In the genomic region with DNA sequence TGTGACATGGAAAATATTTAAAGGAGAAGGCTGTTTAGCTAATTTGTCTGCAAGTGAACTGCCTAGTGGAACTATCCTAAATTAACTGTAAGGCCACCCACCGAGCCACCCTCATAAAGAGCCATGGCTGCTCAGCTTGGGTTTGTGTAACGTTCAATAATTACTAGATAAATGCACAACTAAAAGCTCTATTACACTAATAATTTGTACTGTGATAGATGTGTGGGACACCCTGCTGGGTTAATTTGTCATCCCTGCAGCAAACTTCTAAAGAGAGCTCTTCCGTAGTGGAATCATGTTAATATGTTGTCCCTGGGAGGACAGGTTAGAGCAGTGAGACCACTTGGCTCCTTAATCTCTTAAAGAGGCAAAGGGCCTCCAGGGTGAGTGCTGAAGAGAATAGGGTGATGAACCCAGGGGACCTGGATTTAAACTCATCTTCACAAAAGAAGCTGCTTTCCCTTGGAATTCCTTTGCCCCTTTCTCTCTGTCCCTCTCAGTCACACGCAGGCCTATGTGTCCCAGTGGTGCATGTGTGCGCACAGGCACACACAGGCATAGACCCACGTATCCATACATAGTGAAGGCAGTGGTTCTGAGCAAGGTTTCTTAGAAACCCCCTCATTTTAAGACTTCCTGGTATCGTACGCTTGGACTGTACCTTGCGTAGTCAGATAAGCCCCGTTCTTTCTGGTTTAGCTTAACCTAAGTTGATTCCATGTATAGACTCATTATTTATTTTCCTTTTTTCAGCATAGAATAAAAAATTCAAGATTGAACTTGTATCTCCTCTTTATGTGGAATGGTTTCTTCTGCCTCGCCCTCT, we compare ENCODE assay signal across 27 cellular contexts.
DNase-seq lines count a peak whose midpoint lies in the region; ATAC-seq and TF ChIP-seq lines count a peak whose summit lies in the region.
"Had no signal": no experiment of that assay in that cellular context is flagged by ENCODE, and none has a peak within 500 bp of the region (broad histone marks: within the 10 kb centered on the region; RNA-seq: fewer than 3 reads in every experiment).

No MANE protein-coding gene starts in this region.

- peak overlapping the region; percentile 90 for H3K27ac Mint-ChIP-seq in mesothelial cell of epicardium
- H3K27ac Mint-ChIP-seq: activated naive CD8-positive, alpha-beta T cell treated with anti-CD3 and anti-CD28 coated beads, Interleukin-2, amount 50 U/mL, for 24 hours; H9; memory B cell; stimulated activated naive CD8-positive, alpha-beta T cell treated with anti-CD3 and anti-CD28 coated beads, Interleukin-15, Interleukin-2, amounts not matched to agents 100 ng/mL and 50 ng/mL, for 24 hours had no signal

- H3K9me3 Mint-ChIP-seq in mesothelial cell of epicardium = peaks cover 10% of the 10 kb centered on the region
- H3K9me3 Mint-ChIP-seq: activated naive CD8-positive, alpha-beta T cell treated with anti-CD3 and anti-CD28 coated beads, Interleukin-2, amount 50 U/mL, for 24 hours; central memory CD8-positive, alpha-beta T cell; memory B cell had no signal

- H3K27me3 Mint-ChIP-seq in mesothelial cell of epicardium (ENCODE audit: low read depth) = no peaks in the 10 kb centered on the region
- H3K27me3 Mint-ChIP-seq: activated naive CD8-positive, alpha-beta T cell treated with anti-CD3 and anti-CD28 coated beads, Interleukin-2, amount 50 U/mL, for 24 hours; central memory CD8-positive, alpha-beta T cell; stimulated activated naive CD8-positive, alpha-beta T cell treated with anti-CD3 and anti-CD28 coated beads, Interleukin-15, Interleukin-2, amounts not matched to agents 100 ng/mL and 50 ng/mL, for 24 hours had no signal

- H3K9me3 ChIP-seq in body of pancreas = peaks cover 0 to 9% (median 0%) of the 10 kb centered on the region in 3 donors

- peak; percentile 17 for DNase-seq in DMS79 (lab: John Stamatoyannopoulos, UW)
- peak; percentile 57 for DNase-seq in NCI-H146 treated with DMSO at 0.1 percent for 48 hours (lab: John Stamatoyannopoulos, UW; ENCODE audit: unreplicated experiment)
- DNase-seq in OCI-M1 (lab: John Stamatoyannopoulos, UW) = peak; percentile 35
- no peak for DNase-seq in mesothelial cell of epicardium (ENCODE audit: low spot score in 2 of 2, unreplicated experiment in 2 of 2)
- no peak for DNase-seq in body of pancreas
- DNase-seq in SKM-1 treated with dmso at 0.1 percent for 144 hours (lab: John Stamatoyannopoulos, UW; ENCODE audit: unreplicated experiment) = no peak
- DNase-seq: activated CD4-positive, alpha-beta T cell treated with anti-CD3 and anti-CD28 coated beads for 48 hours; activated CD8-positive, alpha-beta memory T cell treated with anti-CD3 and anti-CD28 coated beads for 24 hours; activated effector memory CD4-positive, alpha-beta T cell treated with anti-CD3 and anti-CD28 coated beads, Interleukin-2, amount 50 U/mL, for 16 hours; activated naive CD8-positive, alpha-beta T cell treated with anti-CD3 and anti-CD28 coated beads, Interleukin-2, amount 50 U/mL, for 24 hours; activated T-cell treated with anti-CD3 and anti-CD28 coated beads, Interleukin-2, amount 50 U/mL, for 1 hour; dermis blood vessel endothelial cell; DMS153; esophagus squamous epithelium; foreskin melanocyte; H9; NCI-H2107; NCI-H526; psoas muscle; tibial artery had no signal

- H3K36me3 Mint-ChIP-seq in mesothelial cell of epicardium = peaks cover 37% of the 10 kb centered on the region
- H3K36me3 Mint-ChIP-seq: memory B cell had no signal

- no peak for ATAC-seq in GM21529 (IDR thresholded peaks at IDR 0.05; ENCODE audit: unreplicated experiment)
- no peak for ATAC-seq in SK-N-SH treated with all-trans-retinoic acid at 6 μM for 48 hours
- no peak for ATAC-seq in body of pancreas
- ATAC-seq: activated naive CD8-positive, alpha-beta T cell treated with anti-CD3 and anti-CD28 coated beads, Interleukin-2, amount 50 U/mL, for 24 hours; psoas muscle had no signal

- H3K36me3 ChIP-seq in body of pancreas (replicated peaks in 1 of 2; ENCODE audit: insufficient read depth in 1 of 2, low read depth in 2 of 2) = peaks cover 0 to 3% of the 10 kb centered on the region in 2 donors

- peaks cover 43% of the 10 kb centered on the region for H3K4me1 Mint-ChIP-seq in mesothelial cell of epicardium
- H3K4me1 Mint-ChIP-seq: activated naive CD8-positive, alpha-beta T cell treated with anti-CD3 and anti-CD28 coated beads, Interleukin-2, amount 50 U/mL, for 24 hours had no signal

- no peak for TF ChIP-seq POLR2A in body of pancreas (IDR thresholded peaks at IDR 0.05)

- TF ChIP-seq CTCF in mesothelial cell of epicardium (IDR thresholded peaks at IDR 0.05; ENCODE audit: unreplicated experiment) (no peak), body of pancreas (IDR thresholded peaks at IDR 0.05) (no peak)

- no peaks in the 10 kb centered on the region for H3K27me3 ChIP-seq in body of pancreas
- H3K27me3 ChIP-seq: esophagus squamous epithelium, tibial artery had no signal

- intact Hi-C loops in body of pancreas (cut with DNase I) = no loop called here

- 92 to 93% methylated on average over 11 of the region's 11 CpGs for WGBS in body of pancreas, 2 donors

- H3K27ac ChIP-seq in body of pancreas = no peak overlapping the region
- H3K27ac ChIP-seq: RWPE1, tibial artery had no signal

- no peaks in the 10 kb centered on the region for H3K4me1 ChIP-seq in body of pancreas

- no peak overlapping the region for H3K4me3 ChIP-seq in body of pancreas
- H3K4me3 ChIP-seq: esophagus squamous epithelium, psoas muscle, skin epidermis, tibial artery had no signal

- H3K4me3 Mint-ChIP-seq in mesothelial cell of epicardium = no peak overlapping the region
- H3K4me3 Mint-ChIP-seq: activated naive CD8-positive, alpha-beta T cell treated with anti-CD3 and anti-CD28 coated beads, Interleukin-2, amount 50 U/mL, for 24 hours; central memory CD8-positive, alpha-beta T cell; H9; memory B cell; stimulated activated naive CD8-positive, alpha-beta T cell treated with anti-CD3 and anti-CD28 coated beads, Interleukin-15, Interleukin-2, amounts not matched to agents 100 ng/mL and 50 ng/mL, for 24 hours had no signal

TF ChIP-seq in SK-N-SH treated with all-trans-retinoic acid at 6 μM for 48 hours, 23 proteins besides CTCF, POLR2A, EP300 and RAD21:
- TF ChIP-seq SNAI2 (CRISPR knock-in tag; IDR thresholded peaks at IDR 0.05) (no peak), ARNTL (CRISPR knock-in tag; IDR thresholded peaks at IDR 0.05; ENCODE audit: borderline replicate concordance, low read depth) (no peak), PATZ1 (CRISPR knock-in tag; IDR thresholded peaks at IDR 0.05; ENCODE audit: borderline replicate concordance) (no peak), RARB (CRISPR knock-in tag; IDR thresholded peaks at IDR 0.05) (no peak), OSR1 (CRISPR knock-in tag; IDR thresholded peaks at IDR 0.05) (no peak), ZNF565 (CRISPR knock-in tag; conservative IDR thresholded peaks at IDR 0.05; ENCODE audit: low read depth) (no peak), ZNF70 (CRISPR knock-in tag; IDR thresholded peaks at IDR 0.05) (no peak), CSRNP3 (CRISPR knock-in tag; IDR thresholded peaks at IDR 0.05) (no peak), POU6F1 (CRISPR knock-in tag; IDR thresholded peaks at IDR 0.05; ENCODE audit: borderline replicate concordance, low read depth) (no peak), CSDC2 (CRISPR knock-in tag; IDR thresholded peaks at IDR 0.05) (no peak), ISL1 (CRISPR knock-in tag; IDR thresholded peaks at IDR 0.05) (no peak)

Comparison
In these comparisons a context has a peak if more than half of its experiments do, and no peak if none do; other contexts are left out.
1. DNase-seq: peak in DMS79 (single experiment), NCI-H146 treated with DMSO at 0.1 percent for 48 hours (single experiment) and OCI-M1 (single experiment); none in mesothelial cell of epicardium (0 of 2), body of pancreas (0 of 4) and SKM-1 treated with dmso at 0.1 percent for 144 hours (single experiment).